In the genomic region with DNA sequence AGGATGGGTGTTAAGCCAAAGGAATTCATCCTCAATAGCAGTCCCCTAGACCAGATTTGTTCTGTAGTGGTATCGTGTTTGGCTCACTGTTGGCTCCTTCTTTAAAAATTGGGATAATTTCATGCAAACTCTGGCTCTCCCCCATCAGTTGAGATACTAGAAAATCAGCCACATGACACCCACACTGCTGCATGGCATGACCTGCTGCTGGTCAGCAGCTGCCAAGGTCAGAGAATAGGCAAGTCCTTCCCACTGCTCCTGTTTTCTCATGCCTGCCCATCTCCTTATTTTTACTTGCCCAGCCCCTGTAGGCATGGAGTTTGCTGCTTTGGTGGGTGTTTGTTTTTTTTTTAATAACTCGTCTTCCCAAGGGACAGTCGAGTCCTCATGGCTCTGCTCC, we compare ENCODE assay signal across 2 cellular contexts.
TF ChIP-seq lines count a peak whose summit lies in the region.

No MANE protein-coding gene starts in this region.

TF ChIP-seq in IMR-90, 13 proteins besides CTCF, POLR2A, EP300 and RAD21:
- TF ChIP-seq, protein P1, sequence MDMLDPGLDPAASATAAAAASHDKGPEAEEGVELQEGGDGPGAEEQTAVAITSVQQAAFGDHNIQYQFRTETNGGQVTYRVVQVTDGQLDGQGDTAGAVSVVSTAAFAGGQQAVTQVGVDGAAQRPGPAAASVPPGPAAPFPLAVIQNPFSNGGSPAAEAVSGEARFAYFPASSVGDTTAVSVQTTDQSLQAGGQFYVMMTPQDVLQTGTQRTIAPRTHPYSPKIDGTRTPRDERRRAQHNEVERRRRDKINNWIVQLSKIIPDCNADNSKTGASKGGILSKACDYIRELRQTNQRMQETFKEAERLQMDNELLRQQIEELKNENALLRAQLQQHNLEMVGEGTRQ (IDR thresholded peaks at IDR 0.05; ENCODE audit: low read depth, low read length), result no peak
- TF ChIP-seq CEBPB (IDR thresholded peaks at IDR 0.05; ENCODE audit: low read depth, low read length) (no peak), RFX5 (IDR thresholded peaks at IDR 0.05; ENCODE audit: low read depth, low read length) (no peak)

TF ChIP-seq in K562, 482 proteins besides CTCF, POLR2A, EP300 and RAD21:
- TF ChIP-seq TEAD2 (tag; IDR thresholded peaks at IDR 0.05) (no peak), PHB2 (IDR thresholded peaks at IDR 0.05; ENCODE audit: low read depth) (no peak), ARID1B (IDR thresholded peaks at IDR 0.05) (no peak), ESRRA (IDR thresholded peaks at IDR 0.05; ENCODE audit: borderline replicate concordance, low read depth) (0 out of 2 replicates have a peak, but pooled peaks have one; percentile 12), HMG20B (CRISPR knock-in tag; IDR thresholded peaks at IDR 0.05) (no peak), SIRT6 (IDR thresholded peaks at IDR 0.05; ENCODE audit: low read depth, low read length) (no peak), LCOR (CRISPR knock-in tag; IDR thresholded peaks at IDR 0.05) (no peak; the same call in 1 of the 2 replicates), CBFA2T3 (IDR thresholded peaks at IDR 0.05) (no peak), ILF3 (IDR thresholded peaks at IDR 0.05; ENCODE audit: borderline replicate concordance) (no peak)
- TF ChIP-seq, protein P2, sequence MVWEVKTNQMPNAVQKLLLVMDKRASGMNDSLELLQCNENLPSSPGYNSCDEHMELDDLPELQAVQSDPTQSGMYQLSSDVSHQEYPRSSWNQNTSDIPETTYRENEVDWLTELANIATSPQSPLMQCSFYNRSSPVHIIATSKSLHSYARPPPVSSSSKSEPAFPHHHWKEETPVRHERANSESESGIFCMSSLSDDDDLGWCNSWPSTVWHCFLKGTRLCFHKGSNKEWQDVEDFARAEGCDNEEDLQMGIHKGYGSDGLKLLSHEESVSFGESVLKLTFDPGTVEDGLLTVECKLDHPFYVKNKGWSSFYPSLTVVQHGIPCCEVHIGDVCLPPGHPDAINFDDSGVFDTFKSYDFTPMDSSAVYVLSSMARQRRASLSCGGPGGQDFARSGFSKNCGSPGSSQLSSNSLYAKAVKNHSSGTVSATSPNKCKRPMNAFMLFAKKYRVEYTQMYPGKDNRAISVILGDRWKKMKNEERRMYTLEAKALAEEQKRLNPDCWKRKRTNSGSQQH (CRISPR knock-in tag; IDR thresholded peaks at IDR 0.05), result no peak
- TF ChIP-seq, protein P3, sequence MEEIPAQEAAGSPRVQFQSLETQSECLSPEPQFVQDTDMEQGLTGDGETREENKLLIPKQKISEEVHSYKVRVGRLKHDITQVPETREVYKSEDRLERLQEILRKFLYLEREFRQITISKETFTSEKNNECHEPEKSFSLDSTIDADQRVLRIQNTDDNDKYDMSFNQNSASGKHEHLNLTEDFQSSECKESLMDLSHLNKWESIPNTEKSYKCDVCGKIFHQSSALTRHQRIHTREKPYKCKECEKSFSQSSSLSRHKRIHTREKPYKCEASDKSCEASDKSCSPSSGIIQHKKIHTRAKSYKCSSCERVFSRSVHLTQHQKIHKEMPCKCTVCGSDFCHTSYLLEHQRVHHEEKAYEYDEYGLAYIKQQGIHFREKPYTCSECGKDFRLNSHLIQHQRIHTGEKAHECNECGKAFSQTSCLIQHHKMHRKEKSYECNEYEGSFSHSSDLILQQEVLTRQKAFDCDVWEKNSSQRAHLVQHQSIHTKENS (CRISPR knock-in tag; IDR thresholded peaks at IDR 0.05), result no peak
- TF ChIP-seq, protein P4, sequence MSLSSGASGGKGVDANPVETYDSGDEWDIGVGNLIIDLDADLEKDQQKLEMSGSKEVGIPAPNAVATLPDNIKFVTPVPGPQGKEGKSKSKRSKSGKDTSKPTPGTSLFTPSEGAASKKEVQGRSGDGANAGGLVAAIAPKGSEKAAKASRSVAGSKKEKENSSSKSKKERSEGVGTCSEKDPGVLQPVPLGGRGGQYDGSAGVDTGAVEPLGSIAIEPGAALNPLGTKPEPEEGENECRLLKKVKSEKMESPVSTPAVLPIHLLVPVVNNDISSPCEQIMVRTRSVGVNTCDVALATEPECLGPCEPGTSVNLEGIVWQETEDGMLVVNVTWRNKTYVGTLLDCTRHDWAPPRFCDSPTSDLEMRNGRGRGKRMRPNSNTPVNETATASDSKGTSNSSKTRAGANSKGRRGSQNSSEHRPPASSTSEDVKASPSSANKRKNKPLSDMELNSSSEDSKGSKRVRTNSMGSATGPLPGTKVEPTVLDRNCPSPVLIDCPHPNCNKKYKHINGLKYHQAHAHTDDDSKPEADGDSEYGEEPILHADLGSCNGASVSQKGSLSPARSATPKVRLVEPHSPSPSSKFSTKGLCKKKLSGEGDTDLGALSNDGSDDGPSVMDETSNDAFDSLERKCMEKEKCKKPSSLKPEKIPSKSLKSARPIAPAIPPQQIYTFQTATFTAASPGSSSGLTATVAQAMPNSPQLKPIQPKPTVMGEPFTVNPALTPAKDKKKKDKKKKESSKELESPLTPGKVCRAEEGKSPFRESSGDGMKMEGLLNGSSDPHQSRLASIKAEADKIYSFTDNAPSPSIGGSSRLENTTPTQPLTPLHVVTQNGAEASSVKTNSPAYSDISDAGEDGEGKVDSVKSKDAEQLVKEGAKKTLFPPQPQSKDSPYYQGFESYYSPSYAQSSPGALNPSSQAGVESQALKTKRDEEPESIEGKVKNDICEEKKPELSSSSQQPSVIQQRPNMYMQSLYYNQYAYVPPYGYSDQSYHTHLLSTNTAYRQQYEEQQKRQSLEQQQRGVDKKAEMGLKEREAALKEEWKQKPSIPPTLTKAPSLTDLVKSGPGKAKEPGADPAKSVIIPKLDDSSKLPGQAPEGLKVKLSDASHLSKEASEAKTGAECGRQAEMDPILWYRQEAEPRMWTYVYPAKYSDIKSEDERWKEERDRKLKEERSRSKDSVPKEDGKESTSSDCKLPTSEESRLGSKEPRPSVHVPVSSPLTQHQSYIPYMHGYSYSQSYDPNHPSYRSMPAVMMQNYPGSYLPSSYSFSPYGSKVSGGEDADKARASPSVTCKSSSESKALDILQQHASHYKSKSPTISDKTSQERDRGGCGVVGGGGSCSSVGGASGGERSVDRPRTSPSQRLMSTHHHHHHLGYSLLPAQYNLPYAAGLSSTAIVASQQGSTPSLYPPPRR (CRISPR knock-in tag; IDR thresholded peaks at IDR 0.05; ENCODE audit: borderline replicate concordance), result 0 out of 2 replicates have a peak, but pooled peaks have one; percentile 52
- TF ChIP-seq, protein P5, sequence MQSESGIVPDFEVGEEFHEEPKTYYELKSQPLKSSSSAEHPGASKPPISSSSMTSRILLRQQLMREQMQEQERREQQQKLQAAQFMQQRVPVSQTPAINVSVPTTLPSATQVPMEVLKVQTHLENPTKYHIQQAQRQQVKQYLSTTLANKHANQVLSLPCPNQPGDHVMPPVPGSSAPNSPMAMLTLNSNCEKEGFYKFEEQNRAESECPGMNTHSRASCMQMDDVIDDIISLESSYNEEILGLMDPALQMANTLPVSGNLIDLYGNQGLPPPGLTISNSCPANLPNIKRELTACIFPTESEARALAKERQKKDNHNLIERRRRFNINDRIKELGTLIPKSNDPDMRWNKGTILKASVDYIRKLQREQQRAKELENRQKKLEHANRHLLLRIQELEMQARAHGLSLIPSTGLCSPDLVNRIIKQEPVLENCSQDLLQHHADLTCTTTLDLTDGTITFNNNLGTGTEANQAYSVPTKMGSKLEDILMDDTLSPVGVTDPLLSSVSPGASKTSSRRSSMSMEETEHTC (IDR thresholded peaks at IDR 0.05), result no peak
- TF ChIP-seq, protein P6, sequence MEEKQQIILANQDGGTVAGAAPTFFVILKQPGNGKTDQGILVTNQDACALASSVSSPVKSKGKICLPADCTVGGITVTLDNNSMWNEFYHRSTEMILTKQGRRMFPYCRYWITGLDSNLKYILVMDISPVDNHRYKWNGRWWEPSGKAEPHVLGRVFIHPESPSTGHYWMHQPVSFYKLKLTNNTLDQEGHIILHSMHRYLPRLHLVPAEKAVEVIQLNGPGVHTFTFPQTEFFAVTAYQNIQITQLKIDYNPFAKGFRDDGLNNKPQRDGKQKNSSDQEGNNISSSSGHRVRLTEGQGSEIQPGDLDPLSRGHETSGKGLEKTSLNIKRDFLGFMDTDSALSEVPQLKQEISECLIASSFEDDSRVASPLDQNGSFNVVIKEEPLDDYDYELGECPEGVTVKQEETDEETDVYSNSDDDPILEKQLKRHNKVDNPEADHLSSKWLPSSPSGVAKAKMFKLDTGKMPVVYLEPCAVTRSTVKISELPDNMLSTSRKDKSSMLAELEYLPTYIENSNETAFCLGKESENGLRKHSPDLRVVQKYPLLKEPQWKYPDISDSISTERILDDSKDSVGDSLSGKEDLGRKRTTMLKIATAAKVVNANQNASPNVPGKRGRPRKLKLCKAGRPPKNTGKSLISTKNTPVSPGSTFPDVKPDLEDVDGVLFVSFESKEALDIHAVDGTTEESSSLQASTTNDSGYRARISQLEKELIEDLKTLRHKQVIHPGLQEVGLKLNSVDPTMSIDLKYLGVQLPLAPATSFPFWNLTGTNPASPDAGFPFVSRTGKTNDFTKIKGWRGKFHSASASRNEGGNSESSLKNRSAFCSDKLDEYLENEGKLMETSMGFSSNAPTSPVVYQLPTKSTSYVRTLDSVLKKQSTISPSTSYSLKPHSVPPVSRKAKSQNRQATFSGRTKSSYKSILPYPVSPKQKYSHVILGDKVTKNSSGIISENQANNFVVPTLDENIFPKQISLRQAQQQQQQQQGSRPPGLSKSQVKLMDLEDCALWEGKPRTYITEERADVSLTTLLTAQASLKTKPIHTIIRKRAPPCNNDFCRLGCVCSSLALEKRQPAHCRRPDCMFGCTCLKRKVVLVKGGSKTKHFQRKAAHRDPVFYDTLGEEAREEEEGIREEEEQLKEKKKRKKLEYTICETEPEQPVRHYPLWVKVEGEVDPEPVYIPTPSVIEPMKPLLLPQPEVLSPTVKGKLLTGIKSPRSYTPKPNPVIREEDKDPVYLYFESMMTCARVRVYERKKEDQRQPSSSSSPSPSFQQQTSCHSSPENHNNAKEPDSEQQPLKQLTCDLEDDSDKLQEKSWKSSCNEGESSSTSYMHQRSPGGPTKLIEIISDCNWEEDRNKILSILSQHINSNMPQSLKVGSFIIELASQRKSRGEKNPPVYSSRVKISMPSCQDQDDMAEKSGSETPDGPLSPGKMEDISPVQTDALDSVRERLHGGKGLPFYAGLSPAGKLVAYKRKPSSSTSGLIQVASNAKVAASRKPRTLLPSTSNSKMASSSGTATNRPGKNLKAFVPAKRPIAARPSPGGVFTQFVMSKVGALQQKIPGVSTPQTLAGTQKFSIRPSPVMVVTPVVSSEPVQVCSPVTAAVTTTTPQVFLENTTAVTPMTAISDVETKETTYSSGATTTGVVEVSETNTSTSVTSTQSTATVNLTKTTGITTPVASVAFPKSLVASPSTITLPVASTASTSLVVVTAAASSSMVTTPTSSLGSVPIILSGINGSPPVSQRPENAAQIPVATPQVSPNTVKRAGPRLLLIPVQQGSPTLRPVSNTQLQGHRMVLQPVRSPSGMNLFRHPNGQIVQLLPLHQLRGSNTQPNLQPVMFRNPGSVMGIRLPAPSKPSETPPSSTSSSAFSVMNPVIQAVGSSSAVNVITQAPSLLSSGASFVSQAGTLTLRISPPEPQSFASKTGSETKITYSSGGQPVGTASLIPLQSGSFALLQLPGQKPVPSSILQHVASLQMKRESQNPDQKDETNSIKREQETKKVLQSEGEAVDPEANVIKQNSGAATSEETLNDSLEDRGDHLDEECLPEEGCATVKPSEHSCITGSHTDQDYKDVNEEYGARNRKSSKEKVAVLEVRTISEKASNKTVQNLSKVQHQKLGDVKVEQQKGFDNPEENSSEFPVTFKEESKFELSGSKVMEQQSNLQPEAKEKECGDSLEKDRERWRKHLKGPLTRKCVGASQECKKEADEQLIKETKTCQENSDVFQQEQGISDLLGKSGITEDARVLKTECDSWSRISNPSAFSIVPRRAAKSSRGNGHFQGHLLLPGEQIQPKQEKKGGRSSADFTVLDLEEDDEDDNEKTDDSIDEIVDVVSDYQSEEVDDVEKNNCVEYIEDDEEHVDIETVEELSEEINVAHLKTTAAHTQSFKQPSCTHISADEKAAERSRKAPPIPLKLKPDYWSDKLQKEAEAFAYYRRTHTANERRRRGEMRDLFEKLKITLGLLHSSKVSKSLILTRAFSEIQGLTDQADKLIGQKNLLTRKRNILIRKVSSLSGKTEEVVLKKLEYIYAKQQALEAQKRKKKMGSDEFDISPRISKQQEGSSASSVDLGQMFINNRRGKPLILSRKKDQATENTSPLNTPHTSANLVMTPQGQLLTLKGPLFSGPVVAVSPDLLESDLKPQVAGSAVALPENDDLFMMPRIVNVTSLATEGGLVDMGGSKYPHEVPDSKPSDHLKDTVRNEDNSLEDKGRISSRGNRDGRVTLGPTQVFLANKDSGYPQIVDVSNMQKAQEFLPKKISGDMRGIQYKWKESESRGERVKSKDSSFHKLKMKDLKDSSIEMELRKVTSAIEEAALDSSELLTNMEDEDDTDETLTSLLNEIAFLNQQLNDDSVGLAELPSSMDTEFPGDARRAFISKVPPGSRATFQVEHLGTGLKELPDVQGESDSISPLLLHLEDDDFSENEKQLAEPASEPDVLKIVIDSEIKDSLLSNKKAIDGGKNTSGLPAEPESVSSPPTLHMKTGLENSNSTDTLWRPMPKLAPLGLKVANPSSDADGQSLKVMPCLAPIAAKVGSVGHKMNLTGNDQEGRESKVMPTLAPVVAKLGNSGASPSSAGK (IDR thresholded peaks at IDR 0.05), result 0 out of 2 replicates have a peak, but pooled peaks have one; percentile 12
